ENCODE assay signal across 17 cellular contexts in genomic region chr4:15855804-15856475, GRCh38.
DNase-seq lines count a peak whose midpoint lies in the region; ATAC-seq and TF ChIP-seq lines count a peak whose summit lies in the region.
"Had no signal": no experiment of that assay in that cellular context is flagged by ENCODE, and none has a peak within 500 bp of the region (broad histone marks: within the 10 kb centered on the region; RNA-seq: fewer than 3 reads in every experiment).

No MANE protein-coding gene starts in this region.

- H3K4me3 Mint-ChIP-seq in activated CD8-positive, alpha-beta T cell treated with anti-CD3 and anti-CD28 coated beads, Interleukin-2, amount 10 ng/mL, durations not matched to agents 7 days and 5 days: no peak overlapping the region
- H3K4me3 Mint-ChIP-seq in activated CD8-positive, alpha-beta T cell treated with anti-CD3 and anti-CD28 coated beads for 36 hours: no peak overlapping the region
- H3K4me3 Mint-ChIP-seq in chondrocyte (ENCODE audit: unreplicated experiment) (no peak overlapping the region), Calu3 (ENCODE audit: low read depth, unreplicated experiment) (no peak overlapping the region)
- H3K4me3 Mint-ChIP-seq in activated T-helper 1 cell treated with anti-CD3 and anti-CD28 coated beads, Interleukin-12 subunit alpha, Interleukin-12 subunit beta, Interleukin-2, Interleukin-4 antibody, amounts not matched to agents 30 ng/mL and 10 ng/mL and 1 ng/mL, durations not matched to agents 14 hours and 24 hours and 36 hours: no peak overlapping the region
- H3K4me3 Mint-ChIP-seq: CD4-positive, alpha-beta memory T cell; stimulated activated memory B cell treated with anti-CD40 and anti-IgM and Interleukin-4, amounts not matched to agents 10 μg/mL and 1 μg/mL and 100 μg/mL, for 72 hours had no signal

- no peak for ATAC-seq in activated CD8-positive, alpha-beta T cell treated with anti-CD3 and anti-CD28 coated beads, Interleukin-2, amount 10 ng/mL, durations not matched to agents 7 days and 5 days
- no peak for ATAC-seq in activated CD8-positive, alpha-beta T cell treated with anti-CD3 and anti-CD28 coated beads for 36 hours
- ATAC-seq: activated CD4-positive, CD25-positive, alpha-beta regulatory T cell treated with anti-CD3 and anti-CD28 coated beads, Interleukin-2, amount 50 U/mL, for 24 hours; left lung; stimulated activated memory B cell treated with anti-CD40 and anti-IgM and Interleukin-4, amounts not matched to agents 10 μg/mL and 1 μg/mL and 100 μg/mL, for 72 hours; upper lobe of right lung had no signal

- H3K27me3 Mint-ChIP-seq in activated CD8-positive, alpha-beta T cell treated with anti-CD3 and anti-CD28 coated beads, Interleukin-2, amount 10 ng/mL, durations not matched to agents 7 days and 5 days (ENCODE audit: low read depth): peaks cover 9% of the 10 kb centered on the region
- H3K27me3 Mint-ChIP-seq in activated CD8-positive, alpha-beta T cell treated with anti-CD3 and anti-CD28 coated beads for 36 hours: peaks cover 3% of the 10 kb centered on the region
- H3K27me3 Mint-ChIP-seq in chondrocyte (ENCODE audit: low read depth) (no peaks in the 10 kb centered on the region), Calu3 (ENCODE audit: unreplicated experiment) (no peaks in the 10 kb centered on the region)
- peaks cover 3% of the 10 kb centered on the region for H3K27me3 Mint-ChIP-seq in activated T-helper 1 cell treated with anti-CD3 and anti-CD28 coated beads, Interleukin-12 subunit alpha, Interleukin-12 subunit beta, Interleukin-2, Interleukin-4 antibody, amounts not matched to agents 30 ng/mL and 10 ng/mL and 1 ng/mL, durations not matched to agents 14 hours and 24 hours and 36 hours (ENCODE audit: insufficient read depth)
- H3K27me3 Mint-ChIP-seq: stimulated activated memory B cell treated with anti-CD40 and anti-IgM and Interleukin-4, amounts not matched to agents 10 μg/mL and 1 μg/mL and 100 μg/mL, for 72 hours had no signal

- peak overlapping the region; percentile 13 for H3K27ac Mint-ChIP-seq in activated CD8-positive, alpha-beta T cell treated with anti-CD3 and anti-CD28 coated beads, Interleukin-2, amount 10 ng/mL, durations not matched to agents 7 days and 5 days
- no peak overlapping the region for H3K27ac Mint-ChIP-seq in activated CD8-positive, alpha-beta T cell treated with anti-CD3 and anti-CD28 coated beads for 36 hours
- H3K27ac Mint-ChIP-seq in chondrocyte (ENCODE audit: unreplicated experiment) (peak overlapping the region; percentile 58), Calu3 (ENCODE audit: unreplicated experiment) (no peak overlapping the region)
- no peak overlapping the region for H3K27ac Mint-ChIP-seq in activated T-helper 1 cell treated with anti-CD3 and anti-CD28 coated beads, Interleukin-12 subunit alpha, Interleukin-12 subunit beta, Interleukin-2, Interleukin-4 antibody, amounts not matched to agents 30 ng/mL and 10 ng/mL and 1 ng/mL, durations not matched to agents 14 hours and 24 hours and 36 hours
- H3K27ac Mint-ChIP-seq: CD4-positive, alpha-beta memory T cell; stimulated activated memory B cell treated with anti-CD40 and anti-IgM and Interleukin-4, amounts not matched to agents 10 μg/mL and 1 μg/mL and 100 μg/mL, for 72 hours had no signal

- DNase-seq in activated CD8-positive, alpha-beta T cell treated with anti-CD3 and anti-CD28 coated beads, Interleukin-2, amount 10 ng/mL, durations not matched to agents 7 days and 5 days: no peak
- no peak for DNase-seq in activated CD8-positive, alpha-beta T cell treated with anti-CD3 and anti-CD28 coated beads for 36 hours
- no peak for DNase-seq in chondrocyte (ENCODE audit: low spot score)
- DNase-seq in left kidney (ENCODE audit: low read depth, low spot score): peak; percentile 36
- no peak for DNase-seq in activated T-helper 1 cell treated with anti-CD3 and anti-CD28 coated beads, Interleukin-12 subunit alpha, Interleukin-12 subunit beta, Interleukin-2, Interleukin-4 antibody, amounts not matched to agents 30 ng/mL and 10 ng/mL and 1 ng/mL, durations not matched to agents 14 hours and 24 hours and 36 hours (ENCODE audit: low spot score)
- no peak for DNase-seq in mesenteric fat pad (ENCODE audit: low spot score)
- DNase-seq in HCEC 1CT: no peak
- DNase-seq in Calu3: no peak
- DNase-seq: ACHN; activated gamma-delta T cell treated with Interleukin-2 at 50 U/mL for 16 hours; CD4-positive, alpha-beta memory T cell; effector memory CD4-positive, alpha-beta T cell; left lung; SIG-M5; upper lobe of right lung had no signal

- peaks cover 14% of the 10 kb centered on the region for H3K36me3 Mint-ChIP-seq in activated CD8-positive, alpha-beta T cell treated with anti-CD3 and anti-CD28 coated beads, Interleukin-2, amount 10 ng/mL, durations not matched to agents 7 days and 5 days (ENCODE audit: low read depth)
- H3K36me3 Mint-ChIP-seq in activated CD8-positive, alpha-beta T cell treated with anti-CD3 and anti-CD28 coated beads for 36 hours (ENCODE audit: low read depth): peaks cover 5% of the 10 kb centered on the region
- H3K36me3 Mint-ChIP-seq in chondrocyte (ENCODE audit: low read depth): no peaks in the 10 kb centered on the region
- H3K36me3 Mint-ChIP-seq in activated T-helper 1 cell treated with anti-CD3 and anti-CD28 coated beads, Interleukin-12 subunit alpha, Interleukin-12 subunit beta, Interleukin-2, Interleukin-4 antibody, amounts not matched to agents 30 ng/mL and 10 ng/mL and 1 ng/mL, durations not matched to agents 14 hours and 24 hours and 36 hours (ENCODE audit: low read depth): peaks cover 23% of the 10 kb centered on the region
- H3K36me3 Mint-ChIP-seq in Calu3 (ENCODE audit: insufficient read depth, unreplicated experiment): no peaks in the 10 kb centered on the region
- H3K36me3 Mint-ChIP-seq: stimulated activated memory B cell treated with anti-CD40 and anti-IgM and Interleukin-4, amounts not matched to agents 10 μg/mL and 1 μg/mL and 100 μg/mL, for 72 hours had no signal

- BruUV-seq in Calu3 (replicated peaks; lab: Mats Ljungman, UMichigan): no TSS peak

- no peaks in the 10 kb centered on the region for H3K4me1 Mint-ChIP-seq in activated CD8-positive, alpha-beta T cell treated with anti-CD3 and anti-CD28 coated beads, Interleukin-2, amount 10 ng/mL, durations not matched to agents 7 days and 5 days (ENCODE audit: low read depth)
- no peaks in the 10 kb centered on the region for H3K4me1 Mint-ChIP-seq in activated CD8-positive, alpha-beta T cell treated with anti-CD3 and anti-CD28 coated beads for 36 hours (ENCODE audit: low read depth)
- H3K4me1 Mint-ChIP-seq in chondrocyte (ENCODE audit: low read depth): peaks cover 8% of the 10 kb centered on the region
- H3K4me1 Mint-ChIP-seq in activated T-helper 1 cell treated with anti-CD3 and anti-CD28 coated beads, Interleukin-12 subunit alpha, Interleukin-12 subunit beta, Interleukin-2, Interleukin-4 antibody, amounts not matched to agents 30 ng/mL and 10 ng/mL and 1 ng/mL, durations not matched to agents 14 hours and 24 hours and 36 hours (ENCODE audit: low read depth): no peaks in the 10 kb centered on the region
- H3K4me1 Mint-ChIP-seq in Calu3 (ENCODE audit: low read depth, unreplicated experiment): no peaks in the 10 kb centered on the region
- H3K4me1 Mint-ChIP-seq: CD4-positive, alpha-beta memory T cell; stimulated activated memory B cell treated with anti-CD40 and anti-IgM and Interleukin-4, amounts not matched to agents 10 μg/mL and 1 μg/mL and 100 μg/mL, for 72 hours had no signal

- POLR2A ChIA-PET in activated CD8-positive, alpha-beta T cell treated with anti-CD3 and anti-CD28 coated beads, Interleukin-2, amount 10 ng/mL, durations not matched to agents 7 days and 5 days (lab: Charles Lee): interaction anchor here (1.3 kb wide), 1 partner anchor 97 kb away, joined by 3 read pairs; no protein-coding TSS in a partner anchor
- POLR2A ChIA-PET in activated CD8-positive, alpha-beta T cell treated with anti-CD3 and anti-CD28 coated beads for 36 hours (lab: Charles Lee): interaction anchor here (0.9 kb wide), 1 partner anchor 11 kb away, joined by 3 read pairs; no protein-coding TSS in a partner anchor

- CTCF ChIA-PET in activated CD8-positive, alpha-beta T cell treated with anti-CD3 and anti-CD28 coated beads, Interleukin-2, amount 10 ng/mL, durations not matched to agents 7 days and 5 days (lab: Charles Lee): interaction anchor here (0.8 to 1.5 kb wide), 2 partner anchors 27 to 460 kb away, joined by 4 to 8 read pairs; no protein-coding TSS in a partner anchor
- CTCF ChIA-PET in activated CD8-positive, alpha-beta T cell treated with anti-CD3 and anti-CD28 coated beads for 36 hours (lab: Charles Lee): interaction anchor here (1.0 to 1.7 kb wide), 3 partner anchors 17 to 50 kb away, joined by 3 to 7 read pairs (median 5); no protein-coding TSS in a partner anchor
- CTCF ChIA-PET in Calu3 (lab: Charles Lee): interaction anchor here (0.6 to 1.1 kb wide), 2 partner anchors 27 to 71 kb away, joined by 4 to 5 read pairs; no protein-coding TSS in a partner anchor

- no peaks in the 10 kb centered on the region for H3K9me3 Mint-ChIP-seq in activated CD8-positive, alpha-beta T cell treated with anti-CD3 and anti-CD28 coated beads, Interleukin-2, amount 10 ng/mL, durations not matched to agents 7 days and 5 days (ENCODE audit: insufficient read depth)
- H3K9me3 Mint-ChIP-seq in activated CD8-positive, alpha-beta T cell treated with anti-CD3 and anti-CD28 coated beads for 36 hours: no peaks in the 10 kb centered on the region
- H3K9me3 Mint-ChIP-seq in chondrocyte (ENCODE audit: low read depth): no peaks in the 10 kb centered on the region
- H3K9me3 Mint-ChIP-seq in activated T-helper 1 cell treated with anti-CD3 and anti-CD28 coated beads, Interleukin-12 subunit alpha, Interleukin-12 subunit beta, Interleukin-2, Interleukin-4 antibody, amounts not matched to agents 30 ng/mL and 10 ng/mL and 1 ng/mL, durations not matched to agents 14 hours and 24 hours and 36 hours: no peaks in the 10 kb centered on the region
- no peaks in the 10 kb centered on the region for H3K9me3 Mint-ChIP-seq in Calu3 (ENCODE audit: low read depth, unreplicated experiment)
- H3K9me3 Mint-ChIP-seq: CD4-positive, alpha-beta memory T cell had no signal

- no peak for TF ChIP-seq CTCF in activated CD8-positive, alpha-beta T cell treated with anti-CD3 and anti-CD28 coated beads for 36 hours (IDR thresholded peaks at IDR 0.05)
- no peak for TF ChIP-seq CTCF in chondrocyte (IDR thresholded peaks at IDR 0.05)
- no peak for TF ChIP-seq CTCF in Calu3 (IDR thresholded peaks at IDR 0.05; ENCODE audit: unreplicated experiment)

- intact Hi-C loops in activated CD8-positive, alpha-beta T cell treated with anti-CD3 and anti-CD28 coated beads for 36 hours (cut with micrococcal nuclease): no loop called here
- intact Hi-C loops in activated T-helper 1 cell treated with anti-CD3 and anti-CD28 coated beads, Interleukin-12 subunit alpha, Interleukin-12 subunit beta, Interleukin-2, Interleukin-4 antibody, amounts not matched to agents 30 ng/mL and 10 ng/mL and 1 ng/mL, durations not matched to agents 14 hours and 24 hours and 36 hours (cut with micrococcal nuclease): no loop called here
- intact Hi-C loops in Calu3 (cut with micrococcal nuclease; ENCODE audit: unreplicated experiment): no loop called here

Comparison
In these comparisons a context has a peak if more than half of its experiments do, and no peak if none do; other contexts are left out.
1. H3K27ac Mint-ChIP-seq: peak in activated CD8-positive, alpha-beta T cell treated with anti-CD3 and anti-CD28 coated beads, Interleukin-2, amount 10 ng/mL, durations not matched to agents 7 days and 5 days (single experiment) and chondrocyte (single experiment); none in activated CD8-positive, alpha-beta T cell treated with anti-CD3 and anti-CD28 coated beads for 36 hours (single experiment), activated T-helper 1 cell treated with anti-CD3 and anti-CD28 coated beads, Interleukin-12 subunit alpha, Interleukin-12 subunit beta, Interleukin-2, Interleukin-4 antibody, amounts not matched to agents 30 ng/mL and 10 ng/mL and 1 ng/mL, durations not matched to agents 14 hours and 24 hours and 36 hours (single experiment) and Calu3 (single experiment).